19 cellular contexts compared by ENCODE assay signal in the genomic region with DNA sequence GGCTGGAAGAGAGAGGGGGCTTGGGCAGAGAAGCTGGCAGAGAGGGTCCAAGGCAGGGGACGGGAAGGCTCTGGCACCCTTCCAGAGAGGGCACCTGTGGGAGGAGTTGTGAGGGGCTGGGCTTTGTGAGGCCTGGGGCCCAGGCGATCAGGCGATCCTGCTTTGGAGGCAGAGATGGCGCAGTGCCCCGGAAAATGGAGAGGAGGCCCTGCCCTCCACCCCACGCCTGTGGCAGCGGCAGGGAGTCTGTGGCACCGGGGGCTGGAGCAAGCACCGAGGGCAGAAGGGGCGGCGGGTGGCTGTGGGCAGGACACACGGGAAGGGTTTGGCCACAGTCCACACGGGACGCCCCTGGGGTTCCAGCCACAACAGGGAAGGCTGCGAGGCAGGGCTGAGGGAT. TPM values are rescaled to one million over a fixed set of nuclear protein-coding genes. Genes with fewer than 3 reads are reported as not detected.
"Had no signal": no experiment of that assay in that cellular context is flagged by ENCODE, and none has a peak within 500 bp of the region (broad histone marks: within the 10 kb centered on the region; RNA-seq: fewer than 3 reads in every experiment).

No MANE protein-coding gene starts in this region.

- H3K36me3 Mint-ChIP-seq: natural killer cell, type B pancreatic cell had no signal

- H3K4me3 ChIP-seq: heart left ventricle, ovary, right atrium auricular region, smooth muscle cell, stomach had no signal

- H3K4me2 ChIP-seq: smooth muscle cell had no signal

- H3K4me3 Mint-ChIP-seq: natural killer cell, neural crest cell, type B pancreatic cell had no signal

- H3K36me3 ChIP-seq: heart left ventricle, ovary, right atrium auricular region, stomach had no signal

- H3K4me1 Mint-ChIP-seq: neural crest cell had no signal

- DNase-seq: cortex of kidney; effector memory CD4-positive, alpha-beta T cell; heart left ventricle; hippocampal formation; kidney glomerular epithelial cell; mammary epithelial cell; natural killer cell; nucleus accumbens; stimulated activated CD4-positive, alpha-beta T cell treated with anti-CD3 and anti-CD28 coated beads, Interleukin-2, amount 100 ng/mL, for 48 hours; stomach; substantia nigra had no signal

- H3K27me3 ChIP-seq: ovary, right atrium auricular region had no signal

- H3K27ac ChIP-seq: heart left ventricle, ovary, right atrium auricular region, stomach had no signal

- H3K27ac Mint-ChIP-seq: natural killer cell, type B pancreatic cell had no signal

- H3K9me3 ChIP-seq: heart left ventricle, ovary, right atrium auricular region, stomach had no signal

- ATAC-seq: esophagus mucosa, heart left ventricle, left lobe of liver, natural killer cell had no signal

- H3K4me1 ChIP-seq: right atrium auricular region, stomach had no signal

- H3K9me3 Mint-ChIP-seq: natural killer cell, neural crest cell, type B pancreatic cell had no signal

RNA-seq across cellular contexts. Expression of a gene that starts 36.5 kb away (rescaled TPM):
- total RNA-seq: myocyte, natural killer cell, smooth muscle cell had no signal
- polyA plus RNA-seq: mammary epithelial cell had no signal
